In the genomic region with DNA sequence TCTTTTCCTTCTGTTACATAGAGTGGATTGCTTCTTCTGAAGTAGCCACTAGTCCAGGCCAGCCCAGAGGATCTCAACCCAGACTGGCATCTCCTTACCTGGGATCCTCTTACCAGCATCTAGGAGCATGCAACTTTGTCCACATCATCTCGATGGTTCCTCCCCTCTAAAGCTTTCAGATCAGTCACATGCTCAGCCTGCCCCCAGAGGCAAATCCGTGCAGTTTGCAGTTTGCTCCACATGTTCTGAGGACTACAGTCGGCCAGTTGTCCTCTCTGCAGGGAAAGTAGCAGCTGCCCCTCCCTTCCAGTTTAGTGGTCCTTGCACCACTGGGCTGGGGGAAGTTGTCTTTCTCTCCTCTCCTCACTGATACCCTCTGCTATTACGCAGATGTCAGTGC, we compare ENCODE assay signal across 23 cellular contexts.
DNase-seq lines count a peak whose midpoint lies in the region; ATAC-seq, FAIRE-seq and TF ChIP-seq lines count a peak whose summit lies in the region.
"Had no signal": no experiment of that assay in that cellular context is flagged by ENCODE, and none has a peak within 500 bp of the region (broad histone marks: within the 10 kb centered on the region; RNA-seq: fewer than 3 reads in every experiment).

No MANE protein-coding gene starts in this region.

- no peak overlapping the region for H2AK5ac ChIP-seq in H1 (ENCODE audit: low read depth, low read length)

- DNase-seq in A673 (ENCODE audit: low spot score) = peak; percentile 13
- DNase-seq in GM03348 (ENCODE audit: low spot score) = peak; percentile 27
- no peak for DNase-seq in OCI-LY7 (ENCODE audit: low spot score)
- DNase-seq in H1 (ENCODE audit: low read depth in 1 of 2, low spot score in 2 of 2) = no peak
- DNase-seq in NCI-H1092 (lab: John Stamatoyannopoulos, UW) = no peak
- DNase-seq in activated T-cell treated with anti-CD3 and anti-CD28 coated beads, Interleukin-2, amount 50 U/mL, for 1 hour = no peak
- no peak for DNase-seq in ecto neural progenitor cell (ENCODE audit: low spot score)
- DNase-seq: activated CD4-positive, alpha-beta T cell treated with anti-CD3 and anti-CD28 coated beads, Interleukin-2, amount 10 ng/mL, durations not matched to agents 24 days and 14 days; activated CD8-positive, alpha-beta memory T cell treated with anti-CD3 and anti-CD28 coated beads, Interleukin-2, amount 50 U/mL, for 48 hours; activated gamma-delta T cell treated with Interleukin-2 at 50 U/mL for 16 hours; CD8-positive, alpha-beta memory T cell; effector CD8-positive, alpha-beta T cell; GDM1; heart left ventricle; mammary epithelial cell; natural killer cell; NCI-H526; small intestine; stimulated activated CD4-positive, alpha-beta T cell treated with anti-CD3 and anti-CD28 coated beads, Interleukin-4, amount 100 ng/mL, for 24 hours; upper lobe of right lung had no signal

- H3K27ac ChIP-seq in A673 (ENCODE audit: low read depth, low read length, poor library complexity, severe bottlenecking) = no peak overlapping the region
- no peak overlapping the region for H3K27ac ChIP-seq in OCI-LY7 (ENCODE audit: low read depth, low read length, poor library complexity, severe bottlenecking)
- H3K27ac ChIP-seq in H1 (ENCODE audit: low read depth, low read length) = no peak overlapping the region
- H3K27ac ChIP-seq: upper lobe of right lung had no signal

- H3K56ac ChIP-seq in H1 (replicated peaks; ENCODE audit: insufficient read length, low read depth, low read length) = no peak overlapping the region

- BruUV-seq in A673 (replicated peaks; lab: Mats Ljungman, UMichigan) (no TSS peak), OCI-LY7 (replicated peaks; lab: Mats Ljungman, UMichigan) (no TSS peak)

- TF ChIP-seq EP300 in H1 (IDR thresholded peaks at IDR 0.05; ENCODE audit: borderline replicate concordance in 1 of 2, low read depth in 2 of 2, low read length in 2 of 2) = no peak

- POLR2A ChIA-PET in A673 (lab: Charles Lee; ENCODE audit: low non-redundant PET) = no interaction called here
- POLR2A ChIA-PET in OCI-LY7 (lab: Charles Lee) = interaction anchor here (0.6 to 1.1 kb wide), 3 partner anchors 191 to 390 kb away, joined by 3 to 4 read pairs (median 3); no protein-coding TSS in a partner anchor
- POLR2A ChIA-PET in H1 (lab: Charles Lee; ENCODE audit: partially characterized antibody) = no interaction called here

- FAIRE-seq in H1 (lab: Jason Lieb, UNC) = no peak
- FAIRE-seq: GM12892, RCC 7860, small intestine had no signal

- no peak overlapping the region for H4K5ac ChIP-seq in H1 (ENCODE audit: insufficient read length, low read depth, low read length)

- H3K36me3 ChIP-seq in A673 (ENCODE audit: insufficient read depth, low read length, poor library complexity, severe bottlenecking) (no peaks in the 10 kb centered on the region), OCI-LY7 (ENCODE audit: insufficient read depth, low read length) (no peaks in the 10 kb centered on the region), H1 (ENCODE audit: control insufficient read depth in 2 of 4, insufficient read depth in 4 of 4, low read length in 3 of 4) (no peaks in the 10 kb centered on the region)
- H3K36me3 ChIP-seq: heart left ventricle, upper lobe of right lung had no signal

- H3K18ac ChIP-seq in H1 (ENCODE audit: extremely low read depth, low read length) = no peak overlapping the region

- H3K4ac ChIP-seq in H1 (replicated peaks; ENCODE audit: insufficient read length, low read depth, low read length) = no peak overlapping the region

- no peak overlapping the region for H2BK20ac ChIP-seq in H1 (ENCODE audit: low read length)

- TF ChIP-seq CTCF in A673 (conservative IDR thresholded peaks at IDR 0.05; ENCODE audit: low read depth, low read length) (no peak), OCI-LY7 (conservative IDR thresholded peaks at IDR 0.05; ENCODE audit: low read length) (peak; percentile 25; the same call in 1 of the 2 replicates), H1 (IDR thresholded peaks at IDR 0.05; ENCODE audit: control extremely low read depth in 1 of 3, insufficient read depth in 1 of 3, low read depth in 1 of 3, low read length in 3 of 3) (peak in 2 of 3 experiments; percentile 23 to 25; a peak in 2 of 4 replicates)

- no peak overlapping the region for H4K91ac ChIP-seq in H1 (replicated peaks; ENCODE audit: insufficient read length, low read length)

- no peak overlapping the region for H3K9ac ChIP-seq in H1 (replicated peaks in 1 of 4; ENCODE audit: extremely low read depth in 1 of 4, low read depth in 3 of 4, low read length in 3 of 4)

- no peak for TF ChIP-seq POLR2A in H1 (IDR thresholded peaks at IDR 0.05; ENCODE audit: control extremely low read depth in 1 of 2, low read depth in 2 of 2, low read length in 2 of 2)

- H3K4me1 ChIP-seq in A673 (ENCODE audit: insufficient read depth, low read length, poor library complexity, severe bottlenecking) (no peaks in the 10 kb centered on the region), OCI-LY7 (ENCODE audit: insufficient read depth, low read length, poor library complexity, severe bottlenecking) (no peaks in the 10 kb centered on the region), H1 (replicated peaks in 1 of 4; ENCODE audit: control insufficient read depth in 3 of 4, insufficient read depth in 4 of 4, low read length in 3 of 4) (no peaks in the 10 kb centered on the region)

- no peaks in the 10 kb centered on the region for H3K9me2 ChIP-seq in OCI-LY7 (ENCODE audit: insufficient read depth, low read length)

- H3K14ac ChIP-seq in H1 (ENCODE audit: insufficient read length) = no peak overlapping the region

- H3K79me1 ChIP-seq in H1 (ENCODE audit: low read depth, low read length) = no peaks in the 10 kb centered on the region

- H3K4me3 ChIP-seq in A673 (ENCODE audit: low read depth, low read length, poor library complexity, severe bottlenecking) = no peak overlapping the region
- H3K4me3 ChIP-seq in OCI-LY7 (ENCODE audit: low read depth, low read length, poor library complexity, severe bottlenecking) = no peak overlapping the region
- no peak overlapping the region for H3K4me3 ChIP-seq in H1 (ENCODE audit: extremely low read depth in 1 of 4, insufficient read depth in 2 of 4, low read depth in 3 of 4, low read length in 4 of 4)
- H3K4me3 ChIP-seq: heart left ventricle, upper lobe of right lung had no signal

- H3K79me2 ChIP-seq in OCI-LY7 (ENCODE audit: insufficient read depth, low read depth, low read length) (no peaks in the 10 kb centered on the region), H1 (ENCODE audit: control insufficient read depth in 1 of 2, insufficient read depth in 2 of 2, low read length in 2 of 2) (no peaks in the 10 kb centered on the region)

- H4K20me1 ChIP-seq in OCI-LY7 (ENCODE audit: insufficient read depth, low read length) (no peaks in the 10 kb centered on the region), H1 (replicated peaks in 1 of 2; ENCODE audit: control insufficient read depth in 1 of 2, insufficient read depth in 2 of 2, low read length in 2 of 2) (no peaks in the 10 kb centered on the region)

- H2BK120ac ChIP-seq in H1 (replicated peaks; ENCODE audit: low read depth, low read length) = no peak overlapping the region

- H3K27me3 ChIP-seq in A673 (replicated peaks; ENCODE audit: insufficient read depth, low read depth, low read length, poor library complexity) (no peaks in the 10 kb centered on the region), H1 (replicated peaks in 1 of 4; ENCODE audit: control insufficient read depth in 3 of 4, extremely low read depth in 1 of 4, insufficient read depth in 3 of 4, low read length in 3 of 4) (no peaks in the 10 kb centered on the region)
- H3K27me3 ChIP-seq: heart left ventricle, upper lobe of right lung had no signal

- no peak overlapping the region for H2BK5ac ChIP-seq in H1 (ENCODE audit: low read depth, low read length)

- no peaks in the 10 kb centered on the region for H3K23me2 ChIP-seq in H1 (ENCODE audit: low read depth, low read length)

- no peak overlapping the region for H2BK15ac ChIP-seq in H1 (ENCODE audit: low read length)

- CTCF ChIA-PET in A673 (lab: Charles Lee) (no interaction called here), OCI-LY7 (lab: Charles Lee; ENCODE audit: unreplicated experiment) (no interaction called here), H1 (lab: Charles Lee; ENCODE audit: partially characterized antibody) (interaction anchor here (0.8 to 2.2 kb wide), 4 partner anchors 140 to 322 kb away, joined by 3 to 5 read pairs (median 4); no protein-coding TSS in a partner anchor)

- no peak overlapping the region for H2BK12ac ChIP-seq in H1 (ENCODE audit: low read depth, low read length)

- peak; percentile 8 to 29; a peak in 2 of 4 replicates for TF ChIP-seq RAD21 in H1 (IDR thresholded peaks at IDR 0.05 in 1 of 2, conservative IDR thresholded peaks at IDR 0.05 in 1 of 2; ENCODE audit: low read depth in 2 of 2, low read length in 2 of 2)

- no peak overlapping the region for H4K8ac ChIP-seq in H1 (ENCODE audit: extremely low read depth, insufficient read depth, low read length)

- ATAC-seq in HG03097 (IDR thresholded peaks at IDR 0.05; ENCODE audit: low FRiP score, unreplicated experiment) = no peak
- ATAC-seq: natural killer cell, upper lobe of right lung had no signal

- H2AFZ ChIP-seq in OCI-LY7 (ENCODE audit: low read length) (no peak overlapping the region), H1 (ENCODE audit: low read length) (no peak overlapping the region)

- no peaks in the 10 kb centered on the region for H3K9me3 ChIP-seq in A673 (ENCODE audit: low read depth, low read length, poor library complexity, severe bottlenecking)
- no peaks in the 10 kb centered on the region for H3K9me3 ChIP-seq in OCI-LY7 (ENCODE audit: low read length)
- H3K9me3 ChIP-seq in H1 (ENCODE audit: insufficient read depth in 2 of 2, low read depth in 1 of 2, low read length in 1 of 2) = no peaks in the 10 kb centered on the region
- H3K9me3 ChIP-seq: heart left ventricle, upper lobe of right lung had no signal

- intact Hi-C loops in A673 (cut with micrococcal nuclease; ENCODE audit: unreplicated experiment) = no loop called here
- intact Hi-C loops in OCI-LY7 (cut with micrococcal nuclease; ENCODE audit: unreplicated experiment) = no loop called here

- WGBS in H1 (ENCODE audit: extremely low coverage in 1 of 2, insufficient coverage in 1 of 2, insufficient read length in 1 of 2, insufficient replicate concordance in 2 of 2, low coverage in 1 of 2, low lambda C conversion rate in 2 of 2, missing lambda C conversion rate in 1 of 2), 2 experiments = 86% methylated on average over 4 of the region's 4 CpGs; no CpG with 5 or more reads in 1 of the 2 experiments

- no peak overlapping the region for H3K4me2 ChIP-seq in OCI-LY7 (ENCODE audit: low read length)
- no peak overlapping the region for H3K4me2 ChIP-seq in H1 (ENCODE audit: insufficient read depth in 1 of 2, low read depth in 2 of 2, low read length in 2 of 2)

- no peak overlapping the region for H3K23ac ChIP-seq in H1 (ENCODE audit: insufficient read length)

TF ChIP-seq in H1, 55 proteins besides CTCF, POLR2A, EP300 and RAD21:
- TF ChIP-seq, protein P1, sequence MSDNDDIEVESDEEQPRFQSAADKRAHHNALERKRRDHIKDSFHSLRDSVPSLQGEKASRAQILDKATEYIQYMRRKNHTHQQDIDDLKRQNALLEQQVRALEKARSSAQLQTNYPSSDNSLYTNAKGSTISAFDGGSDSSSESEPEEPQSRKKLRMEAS (IDR thresholded peaks at IDR 0.05) = 0 out of 2 replicates have a peak, but pooled peaks have one; percentile 29
- TF ChIP-seq BCL11A (IDR thresholded peaks at IDR 0.05; ENCODE audit: low read depth in 2 of 2, low read length in 2 of 2) = no peak

Comparison
In these comparisons a context has a peak if more than half of its experiments do, and no peak if none do; other contexts are left out.
1. DNase-seq: peak in A673 (single experiment) and GM03348 (single experiment); none in OCI-LY7 (single experiment), H1 (0 of 2), NCI-H1092 (single experiment), activated T-cell treated with anti-CD3 and anti-CD28 coated beads, Interleukin-2, amount 50 U/mL, for 1 hour (single experiment) and ecto neural progenitor cell (single experiment).